ENCODE assay signal across 15 cellular contexts in genomic region chr6:90269334-90269733, GRCh38. TPM values are rescaled to one million over a fixed set of nuclear protein-coding genes. Genes with fewer than 3 reads are reported as not detected.
A peak's percentile ranks its signal among the peaks of the same experiment; 100 is the strongest.
DNase-seq lines count a peak whose midpoint lies in the region; ATAC-seq and TF ChIP-seq lines count a peak whose summit lies in the region.
"Had no signal": no experiment of that assay in that cellular context is flagged by ENCODE, and none has a peak within 500 bp of the region (broad histone marks: within the 10 kb centered on the region; RNA-seq: fewer than 3 reads in every experiment).

No MANE protein-coding gene starts in this region.

- no peaks in the 10 kb centered on the region for H3K27me3 Mint-ChIP-seq in activated CD4-positive, alpha-beta T cell treated with anti-CD3 and anti-CD28 coated beads, Interleukin-2, amount 10 ng/mL, durations not matched to agents 24 days and 14 days
- H3K27me3 Mint-ChIP-seq in CD4-positive, alpha-beta memory T cell: no peaks in the 10 kb centered on the region
- no peaks in the 10 kb centered on the region for H3K27me3 Mint-ChIP-seq in activated naive CD8-positive, alpha-beta T cell treated with anti-CD3 and anti-CD28 coated beads for 36 hours
- H3K27me3 Mint-ChIP-seq in effector memory CD8-positive, alpha-beta T cell: peaks cover 0 to 37% of the 10 kb centered on the region in 2 donors

- TF ChIP-seq CTCF in OCI-LY7 (conservative IDR thresholded peaks at IDR 0.05; ENCODE audit: low read length): no peak

- H3K27ac Mint-ChIP-seq in activated CD4-positive, alpha-beta T cell treated with anti-CD3 and anti-CD28 coated beads, Interleukin-2, amount 10 ng/mL, durations not matched to agents 24 days and 14 days: peak overlapping the region; percentile 83
- H3K27ac Mint-ChIP-seq in CD4-positive, alpha-beta memory T cell: peak overlapping the region in 4 of 7 donors; percentile 38 to 76 (median 50)
- peak overlapping the region; percentile 95 for H3K27ac Mint-ChIP-seq in activated naive CD8-positive, alpha-beta T cell treated with anti-CD3 and anti-CD28 coated beads for 36 hours
- no peak overlapping the region for H3K27ac Mint-ChIP-seq in effector memory CD8-positive, alpha-beta T cell
- H3K27ac Mint-ChIP-seq: CD14-positive monocyte had no signal

- no peak for ATAC-seq in GM21576 (IDR thresholded peaks at IDR 0.05; ENCODE audit: unreplicated experiment)
- no peak for ATAC-seq in SK-N-SH treated with all-trans-retinoic acid at 6 μM for 48 hours
- ATAC-seq in effector memory CD8-positive, alpha-beta T cell (replicated peaks): no peak
- ATAC-seq: HCT116 had no signal

- H3K4me3 Mint-ChIP-seq in activated CD4-positive, alpha-beta T cell treated with anti-CD3 and anti-CD28 coated beads, Interleukin-2, amount 10 ng/mL, durations not matched to agents 24 days and 14 days: peak overlapping the region; percentile 62
- H3K4me3 Mint-ChIP-seq in CD4-positive, alpha-beta memory T cell: peak overlapping the region in 2 of 8 donors; percentile 1 to 49
- H3K4me3 Mint-ChIP-seq in activated naive CD8-positive, alpha-beta T cell treated with anti-CD3 and anti-CD28 coated beads for 36 hours: peak overlapping the region; percentile 68
- no peak overlapping the region for H3K4me3 Mint-ChIP-seq in effector memory CD8-positive, alpha-beta T cell
- H3K4me3 Mint-ChIP-seq: CD14-positive monocyte had no signal

- H2AFZ ChIP-seq in OCI-LY7 (ENCODE audit: low read length): no peak overlapping the region
- H2AFZ ChIP-seq: GM23248 had no signal

- peak; percentile 45 for DNase-seq in activated CD4-positive, alpha-beta T cell treated with anti-CD3 and anti-CD28 coated beads, Interleukin-2, amount 10 ng/mL, durations not matched to agents 24 days and 14 days
- DNase-seq in activated CD4-positive, alpha-beta T cell treated with anti-CD3 and anti-CD28 coated beads, Interleukin-2, amount 50 U/mL, for 1 hour: no peak
- DNase-seq in CD4-positive, alpha-beta memory T cell: no peak
- no peak for DNase-seq in OCI-LY7 (ENCODE audit: low spot score)
- no peak for DNase-seq in activated naive CD8-positive, alpha-beta T cell treated with anti-CD3 and anti-CD28 coated beads for 36 hours
- no peak for DNase-seq in effector memory CD8-positive, alpha-beta T cell
- DNase-seq: Calu3, GM23248, NCI-H1436 treated with DMSO at 0.1 percent for 48 hours, NCI-H2081, NCI-H524 had no signal

- peaks cover 77% of the 10 kb centered on the region for H3K4me1 ChIP-seq in CD4-positive, alpha-beta memory T cell (ENCODE audit: insufficient read depth, low read length)
- H3K4me1 ChIP-seq in OCI-LY7 (ENCODE audit: insufficient read depth, low read length, poor library complexity, severe bottlenecking): peaks cover 72% of the 10 kb centered on the region

- H3K27ac ChIP-seq in CD4-positive, alpha-beta memory T cell (ENCODE audit: low read depth, low read length): no peak overlapping the region
- H3K27ac ChIP-seq in OCI-LY7 (ENCODE audit: low read depth, low read length, poor library complexity, severe bottlenecking): peak overlapping the region; percentile 1
- H3K27ac ChIP-seq: GM23248 had no signal

- POLR2A ChIA-PET in CD4-positive, alpha-beta memory T cell (lab: Charles Lee; ENCODE audit: partially characterized antibody): interaction anchor here (0.8 to 1.1 kb wide), 2 partner anchors 20 to 31 kb away, joined by 3 read pairs; no protein-coding TSS in a partner anchor
- POLR2A ChIA-PET in OCI-LY7 (lab: Charles Lee): interaction anchor here (0.5 to 1.9 kb wide), 5 partner anchors 16 to 204 kb away, joined by 3 to 6 read pairs (median 3); no protein-coding TSS in a partner anchor

- no TSS peak for BruUV-seq in OCI-LY7 (replicated peaks; lab: Mats Ljungman, UMichigan)

- no peaks in the 10 kb centered on the region for H3K9me2 ChIP-seq in OCI-LY7 (ENCODE audit: insufficient read depth, low read length)

- no peak overlapping the region for H3K4me3 ChIP-seq in CD4-positive, alpha-beta memory T cell (ENCODE audit: low read length in 2 of 2)
- H3K4me3 ChIP-seq in OCI-LY7 (ENCODE audit: low read depth, low read length, poor library complexity, severe bottlenecking): peak overlapping the region; percentile 6
- H3K4me3 ChIP-seq: GM23248 had no signal

- no peaks in the 10 kb centered on the region for H3K36me3 ChIP-seq in CD4-positive, alpha-beta memory T cell (ENCODE audit: insufficient read depth, low read length)
- H3K36me3 ChIP-seq in OCI-LY7 (ENCODE audit: insufficient read depth, low read length): peaks cover 97% of the 10 kb centered on the region

- H3K9me3 Mint-ChIP-seq in activated CD4-positive, alpha-beta T cell treated with anti-CD3 and anti-CD28 coated beads, Interleukin-2, amount 10 ng/mL, durations not matched to agents 24 days and 14 days: peaks cover 7% of the 10 kb centered on the region
- H3K9me3 Mint-ChIP-seq in CD4-positive, alpha-beta memory T cell: no peaks in the 10 kb centered on the region
- H3K9me3 Mint-ChIP-seq in activated naive CD8-positive, alpha-beta T cell treated with anti-CD3 and anti-CD28 coated beads for 36 hours: peaks cover 14% of the 10 kb centered on the region
- H3K9me3 Mint-ChIP-seq in effector memory CD8-positive, alpha-beta T cell: no peaks in the 10 kb centered on the region

- H3K36me3 Mint-ChIP-seq in activated CD4-positive, alpha-beta T cell treated with anti-CD3 and anti-CD28 coated beads, Interleukin-2, amount 10 ng/mL, durations not matched to agents 24 days and 14 days (ENCODE audit: low read depth): peaks cover 51% of the 10 kb centered on the region
- H3K36me3 Mint-ChIP-seq in CD4-positive, alpha-beta memory T cell: peaks cover 15 to 33% of the 10 kb centered on the region in 2 donors
- H3K36me3 Mint-ChIP-seq in activated naive CD8-positive, alpha-beta T cell treated with anti-CD3 and anti-CD28 coated beads for 36 hours: peaks cover 81% of the 10 kb centered on the region
- H3K36me3 Mint-ChIP-seq in effector memory CD8-positive, alpha-beta T cell (ENCODE audit: insufficient read depth): peaks cover 15% of the 10 kb centered on the region
- H3K36me3 Mint-ChIP-seq: CD14-positive monocyte had no signal

- CTCF ChIA-PET in CD4-positive, alpha-beta memory T cell (lab: Charles Lee; ENCODE audit: partially characterized antibody): interaction anchor here (1.4 to 1.5 kb wide), 2 partner anchors 324 to 329 kb away, joined by 3 to 4 read pairs; no protein-coding TSS in a partner anchor
- CTCF ChIA-PET in OCI-LY7 (lab: Charles Lee; ENCODE audit: unreplicated experiment): no interaction called here

- H3K4me1 Mint-ChIP-seq in activated CD4-positive, alpha-beta T cell treated with anti-CD3 and anti-CD28 coated beads, Interleukin-2, amount 10 ng/mL, durations not matched to agents 24 days and 14 days: peaks cover 84% of the 10 kb centered on the region
- H3K4me1 Mint-ChIP-seq in CD4-positive, alpha-beta memory T cell: peaks cover 55 to 92% (median 75%) of the 10 kb centered on the region in 4 donors
- peaks cover 92% of the 10 kb centered on the region for H3K4me1 Mint-ChIP-seq in activated naive CD8-positive, alpha-beta T cell treated with anti-CD3 and anti-CD28 coated beads for 36 hours
- peaks cover 14 to 20% of the 10 kb centered on the region in 2 donors for H3K4me1 Mint-ChIP-seq in effector memory CD8-positive, alpha-beta T cell (ENCODE audit: low read depth in 2 of 2)

- peaks cover 100% of the 10 kb centered on the region for H3K79me2 ChIP-seq in OCI-LY7 (ENCODE audit: insufficient read depth, low read depth, low read length)

- H3K27me3 ChIP-seq in CD4-positive, alpha-beta memory T cell (ENCODE audit: insufficient read depth, low read length): no peaks in the 10 kb centered on the region

- H3K9me3 ChIP-seq in CD4-positive, alpha-beta memory T cell (ENCODE audit: control insufficient read depth in 1 of 2, low read length in 2 of 2): no peaks in the 10 kb centered on the region
- peaks cover 17% of the 10 kb centered on the region; the same call in 1 of the 2 replicates for H3K9me3 ChIP-seq in OCI-LY7 (ENCODE audit: low read length)

- intact Hi-C loops in activated CD4-positive, alpha-beta T cell treated with anti-CD3 and anti-CD28 coated beads, Interleukin-2, amount 10 ng/mL, durations not matched to agents 24 days and 14 days (cut with micrococcal nuclease): no loop called here
- intact Hi-C loops in CD4-positive, alpha-beta memory T cell (cut with micrococcal nuclease): no loop called here
- intact Hi-C loops in OCI-LY7 (cut with micrococcal nuclease; ENCODE audit: unreplicated experiment): loop anchor here (2.0 kb wide), 1 partner anchor 19 kb away; no protein-coding TSS in a partner anchor

- peak overlapping the region; percentile 46 for H3K4me2 ChIP-seq in OCI-LY7 (ENCODE audit: low read length)

- H4K20me1 ChIP-seq in OCI-LY7 (ENCODE audit: insufficient read depth, low read length): peaks cover 18% of the 10 kb centered on the region; the same call in 1 of the 2 replicates

TF ChIP-seq in SK-N-SH treated with all-trans-retinoic acid at 6 μM for 48 hours, 23 proteins besides CTCF, POLR2A, EP300 and RAD21 (continues in another document):
- TF ChIP-seq, protein P1, sequence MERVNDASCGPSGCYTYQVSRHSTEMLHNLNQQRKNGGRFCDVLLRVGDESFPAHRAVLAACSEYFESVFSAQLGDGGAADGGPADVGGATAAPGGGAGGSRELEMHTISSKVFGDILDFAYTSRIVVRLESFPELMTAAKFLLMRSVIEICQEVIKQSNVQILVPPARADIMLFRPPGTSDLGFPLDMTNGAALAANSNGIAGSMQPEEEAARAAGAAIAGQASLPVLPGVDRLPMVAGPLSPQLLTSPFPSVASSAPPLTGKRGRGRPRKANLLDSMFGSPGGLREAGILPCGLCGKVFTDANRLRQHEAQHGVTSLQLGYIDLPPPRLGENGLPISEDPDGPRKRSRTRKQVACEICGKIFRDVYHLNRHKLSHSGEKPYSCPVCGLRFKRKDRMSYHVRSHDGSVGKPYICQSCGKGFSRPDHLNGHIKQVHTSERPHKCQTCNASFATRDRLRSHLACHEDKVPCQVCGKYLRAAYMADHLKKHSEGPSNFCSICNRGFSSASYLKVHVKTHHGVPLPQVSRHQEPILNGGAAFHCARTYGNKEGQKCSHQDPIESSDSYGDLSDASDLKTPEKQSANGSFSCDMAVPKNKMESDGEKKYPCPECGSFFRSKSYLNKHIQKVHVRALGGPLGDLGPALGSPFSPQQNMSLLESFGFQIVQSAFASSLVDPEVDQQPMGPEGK (CRISPR knock-in tag; IDR thresholded peaks at IDR 0.05; ENCODE audit: borderline replicate concordance): no peak
- TF ChIP-seq ZFP30 (CRISPR knock-in tag; IDR thresholded peaks at IDR 0.05) (no peak), SNAI2 (CRISPR knock-in tag; IDR thresholded peaks at IDR 0.05) (no peak), ESRRG (CRISPR knock-in tag; IDR thresholded peaks at IDR 0.05) (no peak), ZNF70 (CRISPR knock-in tag; IDR thresholded peaks at IDR 0.05) (no peak)

RNA-seq across cellular contexts. Expression of gene BACH2, which starts 27.3 kb away (rescaled TPM):
- total RNA-seq in activated CD4-positive, alpha-beta T cell treated with anti-CD3 and anti-CD28 coated beads, Interleukin-2, amount 10 ng/mL, durations not matched to agents 24 days and 14 days: 69.0 and 69.2 TPM in 2 replicates
- total RNA-seq in CD4-positive, alpha-beta memory T cell: 10 to 100 TPM; 44.4 to 48.0 TPM
- 1 to 10 TPM; 6.5 to 7.2 TPM for polyA plus RNA-seq in CD4-positive, alpha-beta memory T cell
- 92.0 and 95.7 TPM in 2 replicates for total RNA-seq in OCI-LY7 (2014; rRNA removed; shearing (Covaris generic))
- 163 and 265 TPM in 2 replicates for total RNA-seq in OCI-LY7 (2022)
- total RNA-seq in activated naive CD8-positive, alpha-beta T cell treated with anti-CD3 and anti-CD28 coated beads for 36 hours: 10 to 100 TPM; 73.1 to 78.0 TPM
- polyA plus RNA-seq: GM23248 had no signal

Comparison
In these comparisons a context has a peak if more than half of its experiments do, and no peak if none do; other contexts are left out.
1. H3K27ac Mint-ChIP-seq: peak in activated CD4-positive, alpha-beta T cell treated with anti-CD3 and anti-CD28 coated beads, Interleukin-2, amount 10 ng/mL, durations not matched to agents 24 days and 14 days (single experiment), CD4-positive, alpha-beta memory T cell (4 of 7) and activated naive CD8-positive, alpha-beta T cell treated with anti-CD3 and anti-CD28 coated beads for 36 hours (single experiment); none in effector memory CD8-positive, alpha-beta T cell (0 of 2).
2. H3K4me3 Mint-ChIP-seq: peak in activated CD4-positive, alpha-beta T cell treated with anti-CD3 and anti-CD28 coated beads, Interleukin-2, amount 10 ng/mL, durations not matched to agents 24 days and 14 days (single experiment) and activated naive CD8-positive, alpha-beta T cell treated with anti-CD3 and anti-CD28 coated beads for 36 hours (single experiment); none in effector memory CD8-positive, alpha-beta T cell (0 of 2).